Comparison of ENCODE assay signal across 17 cellular contexts in the genomic region with DNA sequence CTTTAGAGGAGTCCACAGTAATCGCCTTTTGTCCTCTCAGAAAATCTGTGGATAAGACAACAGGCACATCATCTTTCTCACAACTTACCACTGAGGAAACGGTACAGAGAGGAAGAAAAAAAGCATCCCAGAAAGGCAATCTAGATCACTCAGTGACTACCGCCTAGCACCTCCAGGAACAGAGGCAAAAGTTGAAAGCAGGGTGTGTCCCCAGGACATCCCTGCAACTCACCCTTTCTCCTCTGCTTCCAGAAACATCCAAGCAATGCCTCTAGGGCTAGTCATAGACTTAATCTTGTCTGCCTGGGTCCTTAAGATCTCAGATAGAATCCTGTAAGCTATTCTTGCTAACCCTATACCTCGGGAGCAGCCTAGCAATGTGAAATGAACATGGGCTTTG. TPM values are rescaled to one million over a fixed set of nuclear protein-coding genes. Genes with fewer than 3 reads are reported as not detected.
DNase-seq lines count a peak whose midpoint lies in the region; ATAC-seq and TF ChIP-seq lines count a peak whose summit lies in the region.
"Had no signal": no experiment of that assay in that cellular context is flagged by ENCODE, and none has a peak within 500 bp of the region (broad histone marks: within the 10 kb centered on the region; RNA-seq: fewer than 3 reads in every experiment).

No MANE protein-coding gene starts in this region.

- no peaks in the 10 kb centered on the region for H3K27me3 Mint-ChIP-seq in activated naive CD4-positive, alpha-beta T cell treated with anti-CD3 and anti-CD28 coated beads for 36 hours (ENCODE audit: low read depth)
- no peaks in the 10 kb centered on the region for H3K27me3 Mint-ChIP-seq in activated naive CD4-positive, alpha-beta T cell treated with anti-CD3 and anti-CD28 coated beads, Interleukin-2, amount 10 ng/mL, durations not matched to agents 7 days and 5 days
- no peaks in the 10 kb centered on the region for H3K27me3 Mint-ChIP-seq in activated CD8-positive, alpha-beta T cell treated with anti-CD3 and anti-CD28 coated beads, Interleukin-2, amount 10 ng/mL, durations not matched to agents 7 days and 5 days (ENCODE audit: low read depth)
- no peaks in the 10 kb centered on the region for H3K27me3 Mint-ChIP-seq in mesothelial cell of epicardium (ENCODE audit: low read depth)
- H3K27me3 Mint-ChIP-seq: naive B cell had no signal

- no peak for DNase-seq in activated naive CD4-positive, alpha-beta T cell treated with anti-CD3 and anti-CD28 coated beads for 36 hours
- DNase-seq in activated naive CD4-positive, alpha-beta T cell treated with anti-CD3 and anti-CD28 coated beads, Interleukin-2, amount 10 ng/mL, durations not matched to agents 7 days and 5 days, result no peak
- no peak for DNase-seq in activated CD8-positive, alpha-beta T cell treated with anti-CD3 and anti-CD28 coated beads, Interleukin-2, amount 10 ng/mL, durations not matched to agents 7 days and 5 days
- DNase-seq in islet precursor cell, result peak; percentile 66
- DNase-seq in thyroid gland, result no peak
- no peak for DNase-seq in mesothelial cell of epicardium (ENCODE audit: low spot score in 2 of 2, unreplicated experiment in 2 of 2)
- DNase-seq in medulla oblongata (ENCODE audit: extremely low spot score), result no peak
- DNase-seq: DMS79 treated with DMSO at 0.1 percent for 48 hours, naive B cell, NCI-H1105 treated with DMSO at 0.1 percent for 48 hours, NCI-H526, SJCRH30 had no signal

- TF ChIP-seq CTCF in thyroid gland (IDR thresholded peaks at IDR 0.05), result no peak
- no peak for TF ChIP-seq CTCF in mesothelial cell of epicardium (IDR thresholded peaks at IDR 0.05; ENCODE audit: unreplicated experiment)
- no peak for TF ChIP-seq CTCF in gastroesophageal sphincter (IDR thresholded peaks at IDR 0.05)

- CTCF ChIA-PET in activated naive CD4-positive, alpha-beta T cell treated with anti-CD3 and anti-CD28 coated beads for 36 hours (lab: Charles Lee), result interaction anchor here (1.1 to 2.0 kb wide), 7 partner anchors 8 to 49 kb away, joined by 4 to 11 read pairs (median 5); partner anchors contain the start of gene PDCD4
- CTCF ChIA-PET in activated naive CD4-positive, alpha-beta T cell treated with anti-CD3 and anti-CD28 coated beads, Interleukin-2, amount 10 ng/mL, durations not matched to agents 7 days and 5 days (lab: Charles Lee), result interaction anchor here (0.8 to 1.5 kb wide), 4 partner anchors 12 to 49 kb away, joined by 3 to 5 read pairs (median 4); no protein-coding TSS in a partner anchor
- CTCF ChIA-PET in activated CD8-positive, alpha-beta T cell treated with anti-CD3 and anti-CD28 coated beads, Interleukin-2, amount 10 ng/mL, durations not matched to agents 7 days and 5 days (lab: Charles Lee), result interaction anchor here (0.7 to 3.6 kb wide), 10 partner anchors 8 to 548 kb away, joined by 3 to 16 read pairs (median 4); no protein-coding TSS in a partner anchor

- H3K27me3 ChIP-seq in thyroid gland (no peaks in the 10 kb centered on the region), gastroesophageal sphincter (no peaks in the 10 kb centered on the region)
- H3K27me3 ChIP-seq: sigmoid colon, SJCRH30, vagina had no signal

- H3K4me1 ChIP-seq in thyroid gland, result peaks cover 31 to 36% of the 10 kb centered on the region in 2 donors
- H3K4me1 ChIP-seq in gastroesophageal sphincter, result peaks cover 0 to 8% (median 0%) of the 10 kb centered on the region in 3 donors
- H3K4me1 ChIP-seq: HAP-1 had no signal

- WGBS in thyroid gland, 2 donors, result 92 to 94% methylated on average over 4 of the region's 4 CpGs
- 89% methylated on average over 4 of the region's 4 CpGs; no CpG with 5 or more reads in 1 of the 2 donors for WGBS in gastroesophageal sphincter (ENCODE audit: low coverage in 1 of 2), 2 donors

- H3K9me3 ChIP-seq in thyroid gland, result no peaks in the 10 kb centered on the region
- no peaks in the 10 kb centered on the region for H3K9me3 ChIP-seq in gastroesophageal sphincter
- H3K9me3 ChIP-seq: HAP-1, sigmoid colon, SJCRH30, vagina had no signal

- peaks cover 6% of the 10 kb centered on the region for H3K36me3 Mint-ChIP-seq in activated naive CD4-positive, alpha-beta T cell treated with anti-CD3 and anti-CD28 coated beads for 36 hours (ENCODE audit: low read depth)
- peaks cover 1% of the 10 kb centered on the region for H3K36me3 Mint-ChIP-seq in activated naive CD4-positive, alpha-beta T cell treated with anti-CD3 and anti-CD28 coated beads, Interleukin-2, amount 10 ng/mL, durations not matched to agents 7 days and 5 days
- peaks cover 4% of the 10 kb centered on the region for H3K36me3 Mint-ChIP-seq in activated CD8-positive, alpha-beta T cell treated with anti-CD3 and anti-CD28 coated beads, Interleukin-2, amount 10 ng/mL, durations not matched to agents 7 days and 5 days (ENCODE audit: low read depth)
- no peaks in the 10 kb centered on the region for H3K36me3 Mint-ChIP-seq in mesothelial cell of epicardium
- H3K36me3 Mint-ChIP-seq: naive B cell, WTC11 had no signal

- no peak overlapping the region for H3K27ac Mint-ChIP-seq in activated naive CD4-positive, alpha-beta T cell treated with anti-CD3 and anti-CD28 coated beads for 36 hours
- H3K27ac Mint-ChIP-seq in activated naive CD4-positive, alpha-beta T cell treated with anti-CD3 and anti-CD28 coated beads, Interleukin-2, amount 10 ng/mL, durations not matched to agents 7 days and 5 days, result no peak overlapping the region
- H3K27ac Mint-ChIP-seq in activated CD8-positive, alpha-beta T cell treated with anti-CD3 and anti-CD28 coated beads, Interleukin-2, amount 10 ng/mL, durations not matched to agents 7 days and 5 days, result no peak overlapping the region
- H3K27ac Mint-ChIP-seq in mesothelial cell of epicardium, result no peak overlapping the region
- H3K27ac Mint-ChIP-seq: WTC11 had no signal

- no peak for ATAC-seq in activated CD8-positive, alpha-beta T cell treated with anti-CD3 and anti-CD28 coated beads, Interleukin-2, amount 10 ng/mL, durations not matched to agents 7 days and 5 days
- no peak for ATAC-seq in gastroesophageal sphincter

- H3K27ac ChIP-seq in thyroid gland (peak overlapping the region in 2 of 3 donors; percentile 56 to 82), gastroesophageal sphincter (no peak overlapping the region)
- H3K27ac ChIP-seq: sigmoid colon, SJCRH30, vagina had no signal

- H3K4me3 Mint-ChIP-seq in activated naive CD4-positive, alpha-beta T cell treated with anti-CD3 and anti-CD28 coated beads for 36 hours, result peak overlapping the region; percentile 53
- H3K4me3 Mint-ChIP-seq in activated naive CD4-positive, alpha-beta T cell treated with anti-CD3 and anti-CD28 coated beads, Interleukin-2, amount 10 ng/mL, durations not matched to agents 7 days and 5 days, result no peak overlapping the region
- H3K4me3 Mint-ChIP-seq in activated CD8-positive, alpha-beta T cell treated with anti-CD3 and anti-CD28 coated beads, Interleukin-2, amount 10 ng/mL, durations not matched to agents 7 days and 5 days, result peak overlapping the region; percentile 22
- H3K4me3 Mint-ChIP-seq in mesothelial cell of epicardium, result no peak overlapping the region
- H3K4me3 Mint-ChIP-seq: WTC11 had no signal

- peaks cover 65% of the 10 kb centered on the region for H3K4me1 Mint-ChIP-seq in activated naive CD4-positive, alpha-beta T cell treated with anti-CD3 and anti-CD28 coated beads for 36 hours (ENCODE audit: low read depth)
- peaks cover 71% of the 10 kb centered on the region for H3K4me1 Mint-ChIP-seq in activated naive CD4-positive, alpha-beta T cell treated with anti-CD3 and anti-CD28 coated beads, Interleukin-2, amount 10 ng/mL, durations not matched to agents 7 days and 5 days
- peaks cover 76% of the 10 kb centered on the region for H3K4me1 Mint-ChIP-seq in activated CD8-positive, alpha-beta T cell treated with anti-CD3 and anti-CD28 coated beads, Interleukin-2, amount 10 ng/mL, durations not matched to agents 7 days and 5 days (ENCODE audit: low read depth)
- peaks cover 13% of the 10 kb centered on the region for H3K4me1 Mint-ChIP-seq in mesothelial cell of epicardium

- H3K4me3 ChIP-seq in thyroid gland (replicated peaks in 1 of 3) (no peak overlapping the region), gastroesophageal sphincter (no peak overlapping the region)
- H3K4me3 ChIP-seq: HAP-1, sigmoid colon, SJCRH30, vagina had no signal

- POLR2A ChIA-PET in activated CD8-positive, alpha-beta T cell treated with anti-CD3 and anti-CD28 coated beads, Interleukin-2, amount 10 ng/mL, durations not matched to agents 7 days and 5 days (lab: Charles Lee), result interaction anchor here (0.6 to 1.9 kb wide), 6 partner anchors 8 to 68 kb away, joined by 4 to 13 read pairs (median 8); partner anchors contain the start of gene PDCD4

- H3K9me3 Mint-ChIP-seq in activated naive CD4-positive, alpha-beta T cell treated with anti-CD3 and anti-CD28 coated beads for 36 hours, result peaks cover 4% of the 10 kb centered on the region
- H3K9me3 Mint-ChIP-seq in activated naive CD4-positive, alpha-beta T cell treated with anti-CD3 and anti-CD28 coated beads, Interleukin-2, amount 10 ng/mL, durations not matched to agents 7 days and 5 days, result peaks cover 7% of the 10 kb centered on the region
- H3K9me3 Mint-ChIP-seq in activated CD8-positive, alpha-beta T cell treated with anti-CD3 and anti-CD28 coated beads, Interleukin-2, amount 10 ng/mL, durations not matched to agents 7 days and 5 days (ENCODE audit: insufficient read depth), result no peaks in the 10 kb centered on the region
- H3K9me3 Mint-ChIP-seq in mesothelial cell of epicardium, result peaks cover 7% of the 10 kb centered on the region
- H3K9me3 Mint-ChIP-seq: naive B cell had no signal

- intact Hi-C loops in activated naive CD4-positive, alpha-beta T cell treated with anti-CD3 and anti-CD28 coated beads for 36 hours (cut with micrococcal nuclease), result loop anchor here (1.0 kb wide), 1 partner anchor 10 kb away; no protein-coding TSS in a partner anchor
- intact Hi-C loops in thyroid gland (cut with DNase I), result no loop called here

- no peak for TF ChIP-seq EP300 in gastroesophageal sphincter (IDR thresholded peaks at IDR 0.05)

- no peak for TF ChIP-seq POLR2A in thyroid gland (IDR thresholded peaks at IDR 0.05)
- TF ChIP-seq POLR2A in gastroesophageal sphincter (IDR thresholded peaks at IDR 0.05), result no peak

- H3K36me3 ChIP-seq in thyroid gland (no peaks in the 10 kb centered on the region), gastroesophageal sphincter (no peaks in the 10 kb centered on the region)
- H3K36me3 ChIP-seq: HAP-1, sigmoid colon, SJCRH30, vagina had no signal

RNA-seq across cellular contexts. Expression of gene PDCD4, which starts 18.8 kb away (rescaled TPM):
- total RNA-seq in activated naive CD4-positive, alpha-beta T cell treated with anti-CD3 and anti-CD28 coated beads for 36 hours, result 100 to 1,000 TPM; 143 to 146 TPM
- 10 to 100 TPM; 97.1 to 98.4 TPM for total RNA-seq in activated CD8-positive, alpha-beta T cell treated with anti-CD3 and anti-CD28 coated beads, Interleukin-2, amount 10 ng/mL, durations not matched to agents 7 days and 5 days
- 100 to 1,000 TPM; 188 to 340 (median 256) TPM for total RNA-seq in thyroid gland
- 142 to 157 TPM (median 145 TPM) in 3 replicates for total RNA-seq in mesothelial cell of epicardium
- 10 to 100 TPM; 69.1 to 74.6 (median 72.2) TPM for total RNA-seq in gastroesophageal sphincter

Comparison
In these comparisons a context has a peak if more than half of its experiments do, and no peak if none do; other contexts are left out.
1. H3K4me3 Mint-ChIP-seq: peak in activated naive CD4-positive, alpha-beta T cell treated with anti-CD3 and anti-CD28 coated beads for 36 hours (single experiment) and activated CD8-positive, alpha-beta T cell treated with anti-CD3 and anti-CD28 coated beads, Interleukin-2, amount 10 ng/mL, durations not matched to agents 7 days and 5 days (single experiment); none in activated naive CD4-positive, alpha-beta T cell treated with anti-CD3 and anti-CD28 coated beads, Interleukin-2, amount 10 ng/mL, durations not matched to agents 7 days and 5 days (single experiment) and mesothelial cell of epicardium (single experiment).
2. H3K27ac ChIP-seq: peak in thyroid gland (2 of 3); none in gastroesophageal sphincter (0 of 4).